In genomic region chr5:165228184-165228583, GRCh38 we compare ENCODE assay signal across 8 cellular contexts.
"Had no signal": no experiment of that assay in that cellular context is flagged by ENCODE, and none has a peak within 500 bp of the region (broad histone marks: within the 10 kb centered on the region; RNA-seq: fewer than 3 reads in every experiment).

No MANE protein-coding gene starts in this region.

- H3K27ac ChIP-seq: GM23248, HL-60 had no signal

- H3K4me3 ChIP-seq: GM23248 had no signal

- H3K9me3 Mint-ChIP-seq: H9 had no signal

- H3K9ac ChIP-seq: GM23248 had no signal

- H3K4me1 Mint-ChIP-seq: IgD-negative memory B cell had no signal

- H3K27ac Mint-ChIP-seq: H9, IgD-negative memory B cell had no signal

- H3K36me3 Mint-ChIP-seq: IgD-negative memory B cell had no signal

- DNase-seq: GM23248, GOT3, H9, HCEC 1CT, KG1 had no signal

- FAIRE-seq: H54 had no signal

- H3K27me3 Mint-ChIP-seq: IgD-negative memory B cell had no signal

- H2AFZ ChIP-seq: GM23248 had no signal

- H3K4me3 Mint-ChIP-seq: H9, IgD-negative memory B cell had no signal
